ENCODE assay signal across 9 cellular contexts in genomic region chr9:129932303-129933151, GRCh38.
A peak's percentile ranks its signal among the peaks of the same experiment; 100 is the strongest.
DNase-seq lines count a peak whose midpoint lies in the region; ATAC-seq and TF ChIP-seq lines count a peak whose summit lies in the region.
"Had no signal": no experiment of that assay in that cellular context is flagged by ENCODE, and none has a peak within 500 bp of the region (broad histone marks: within the 10 kb centered on the region; RNA-seq: fewer than 3 reads in every experiment).

No MANE protein-coding gene starts in this region.

- peak overlapping the region; percentile 48 for H3K4me3 Mint-ChIP-seq in CD8-positive, alpha-beta T cell
- H3K4me3 Mint-ChIP-seq in neural progenitor cell = peak overlapping the region; percentile 57

- intact Hi-C loops in CD8-positive, alpha-beta T cell (cut with DNase I, micrococcal nuclease) = no loop called here

- H3K27me3 Mint-ChIP-seq in CD8-positive, alpha-beta T cell (ENCODE audit: low read depth) = no peaks in the 10 kb centered on the region
- H3K27me3 Mint-ChIP-seq in neural progenitor cell (ENCODE audit: insufficient read depth, low read depth) = no peaks in the 10 kb centered on the region

- H3F3A ChIP-seq in neural progenitor cell (ENCODE audit: low read depth) = peaks cover 5% of the 10 kb centered on the region

- H3K4me1 ChIP-seq in CD8-positive, alpha-beta T cell (ENCODE audit: insufficient read depth, low read length) = peaks cover 28% of the 10 kb centered on the region
- H3K4me1 ChIP-seq in neural progenitor cell = peaks cover 21% of the 10 kb centered on the region

- H3K27ac ChIP-seq in CD8-positive, alpha-beta T cell (ENCODE audit: low read depth, low read length) = no peak overlapping the region
- H3K27ac ChIP-seq in coronary artery = peak overlapping the region; percentile 38 to 84
- no peak overlapping the region for H3K27ac ChIP-seq in neural progenitor cell

- H3K9me3 Mint-ChIP-seq in CD8-positive, alpha-beta T cell = no peaks in the 10 kb centered on the region
- no peaks in the 10 kb centered on the region for H3K9me3 Mint-ChIP-seq in neural progenitor cell

- no peak for DNase-seq in CD8-positive, alpha-beta T cell
- DNase-seq in NCI-H1694 (lab: John Stamatoyannopoulos, UW) = peak; percentile 18
- DNase-seq in coronary artery (ENCODE audit: low spot score) = no peak
- peak; percentile 24 for DNase-seq in neural progenitor cell (ENCODE audit: low spot score)
- no peak for DNase-seq in UCSD-AML1 (lab: John Stamatoyannopoulos, UW; ENCODE audit: unreplicated experiment)

- no peaks in the 10 kb centered on the region for H4K20me1 ChIP-seq in neural progenitor cell (ENCODE audit: low read depth)

- peak overlapping the region; percentile 81 for H3K27ac Mint-ChIP-seq in CD8-positive, alpha-beta T cell
- H3K27ac Mint-ChIP-seq in neural progenitor cell = peak overlapping the region; percentile 36

- peaks cover 47% of the 10 kb centered on the region for H3K36me3 Mint-ChIP-seq in CD8-positive, alpha-beta T cell
- peaks cover 5% of the 10 kb centered on the region for H3K36me3 Mint-ChIP-seq in neural progenitor cell

- POLR2A ChIA-PET in CD8-positive, alpha-beta T cell (lab: Charles Lee) = interaction anchor here (0.9 to 2.6 kb wide), 9 partner anchors 9 to 109 kb away, joined by 3 to 9 read pairs (median 3); no protein-coding TSS in a partner anchor

- H2AFZ ChIP-seq in neural progenitor cell (replicated peaks) = peak overlapping the region; percentile 18

- no peak overlapping the region for H3K9ac ChIP-seq in neural progenitor cell

- peaks cover 54% of the 10 kb centered on the region for H3K4me1 Mint-ChIP-seq in CD8-positive, alpha-beta T cell (ENCODE audit: low read depth)
- H3K4me1 Mint-ChIP-seq in neural progenitor cell = peaks cover 26% of the 10 kb centered on the region

- no peaks in the 10 kb centered on the region for H3K27me3 ChIP-seq in CD8-positive, alpha-beta T cell (ENCODE audit: insufficient read depth, low read length)
- no peaks in the 10 kb centered on the region for H3K27me3 ChIP-seq in neural progenitor cell

- H3K36me3 ChIP-seq in CD8-positive, alpha-beta T cell (ENCODE audit: insufficient read depth, low read length) = peaks cover 13% of the 10 kb centered on the region
- no peaks in the 10 kb centered on the region for H3K36me3 ChIP-seq in neural progenitor cell

- H3K4me3 ChIP-seq in CD8-positive, alpha-beta T cell (ENCODE audit: low read depth, low read length) = no peak overlapping the region
- peak overlapping the region; percentile 42 for H3K4me3 ChIP-seq in coronary artery
- no peak overlapping the region for H3K4me3 ChIP-seq in neural progenitor cell
- H3K4me3 ChIP-seq: mucosa of descending colon had no signal

- no peaks in the 10 kb centered on the region for H3K79me2 ChIP-seq in neural progenitor cell (ENCODE audit: low read depth)

- ATAC-seq in CD8-positive, alpha-beta T cell = no peak
- no peak for ATAC-seq in GM21619 (IDR thresholded peaks at IDR 0.05; ENCODE audit: unreplicated experiment)
- ATAC-seq in GM18861 (IDR thresholded peaks at IDR 0.05; ENCODE audit: unreplicated experiment) = no peak
- no peak for ATAC-seq in HG02970 (IDR thresholded peaks at IDR 0.05; ENCODE audit: low FRiP score, unreplicated experiment)
- ATAC-seq: mucosa of descending colon had no signal

- TF ChIP-seq CTCF in CD8-positive, alpha-beta T cell (IDR thresholded peaks at IDR 0.05) = no peak
- TF ChIP-seq CTCF in coronary artery (IDR thresholded peaks at IDR 0.05) (no peak), neural progenitor cell (IDR thresholded peaks at IDR 0.05) (no peak)

- peak overlapping the region; percentile 56 for H3K4me2 ChIP-seq in neural progenitor cell

- H3K9me3 ChIP-seq in CD8-positive, alpha-beta T cell (ENCODE audit: low read length) = no peaks in the 10 kb centered on the region
- no peaks in the 10 kb centered on the region for H3K9me3 ChIP-seq in neural progenitor cell (ENCODE audit: low read depth)
- H3K9me3 ChIP-seq: mucosa of descending colon had no signal

- CTCF ChIA-PET in CD8-positive, alpha-beta T cell (lab: Charles Lee) = interaction anchor here (1.0 to 2.3 kb wide), 6 partner anchors 9 to 174 kb away, joined by 3 to 10 read pairs (median 4); no protein-coding TSS in a partner anchor

Comparison
In these comparisons a context has a peak if more than half of its experiments do, and no peak if none do; other contexts are left out.
1. DNase-seq: peak in NCI-H1694 (single experiment) and neural progenitor cell (single experiment); none in CD8-positive, alpha-beta T cell (0 of 7), coronary artery (single experiment) and UCSD-AML1 (single experiment).
2. H3K27ac ChIP-seq: peak in coronary artery (2 of 2); none in CD8-positive, alpha-beta T cell (single experiment) and neural progenitor cell (single experiment).